ENCODE assay signal across 1 cellular context in genomic region chr21:46620846-46621245, GRCh38.
TF ChIP-seq lines count a peak whose summit lies in the region.

No MANE protein-coding gene starts in this region.

TF ChIP-seq in IMR-90, 13 proteins besides CTCF, POLR2A, EP300 and RAD21 (continued from another document):
- no peak for TF ChIP-seq USF2 (IDR thresholded peaks at IDR 0.05; ENCODE audit: low read depth, low read length)
- no peak for TF ChIP-seq CHD1 (IDR thresholded peaks at IDR 0.05; ENCODE audit: low read depth, low read length)
- no peak for TF ChIP-seq RCOR1 (IDR thresholded peaks at IDR 0.05; ENCODE audit: insufficient replicate concordance, low read length)
- TF ChIP-seq CEBPB (IDR thresholded peaks at IDR 0.05; ENCODE audit: low read depth, low read length), result no peak
- TF ChIP-seq ELK1 (IDR thresholded peaks at IDR 0.05; ENCODE audit: borderline replicate concordance, low read depth, low read length), result no peak
- TF ChIP-seq FOS (IDR thresholded peaks at IDR 0.05; ENCODE audit: low read depth, low read length), result no peak
- TF ChIP-seq MAZ (IDR thresholded peaks at IDR 0.05; ENCODE audit: borderline replicate concordance, low read depth, low read length), result no peak
- TF ChIP-seq BHLHE40 (IDR thresholded peaks at IDR 0.05; ENCODE audit: low read depth, low read length), result no peak
- TF ChIP-seq SMC3 (IDR thresholded peaks at IDR 0.05; ENCODE audit: low read depth, low read length), result no peak
- TF ChIP-seq MAFK (IDR thresholded peaks at IDR 0.05; ENCODE audit: low read depth, low read length), result no peak
